In the genomic region with DNA sequence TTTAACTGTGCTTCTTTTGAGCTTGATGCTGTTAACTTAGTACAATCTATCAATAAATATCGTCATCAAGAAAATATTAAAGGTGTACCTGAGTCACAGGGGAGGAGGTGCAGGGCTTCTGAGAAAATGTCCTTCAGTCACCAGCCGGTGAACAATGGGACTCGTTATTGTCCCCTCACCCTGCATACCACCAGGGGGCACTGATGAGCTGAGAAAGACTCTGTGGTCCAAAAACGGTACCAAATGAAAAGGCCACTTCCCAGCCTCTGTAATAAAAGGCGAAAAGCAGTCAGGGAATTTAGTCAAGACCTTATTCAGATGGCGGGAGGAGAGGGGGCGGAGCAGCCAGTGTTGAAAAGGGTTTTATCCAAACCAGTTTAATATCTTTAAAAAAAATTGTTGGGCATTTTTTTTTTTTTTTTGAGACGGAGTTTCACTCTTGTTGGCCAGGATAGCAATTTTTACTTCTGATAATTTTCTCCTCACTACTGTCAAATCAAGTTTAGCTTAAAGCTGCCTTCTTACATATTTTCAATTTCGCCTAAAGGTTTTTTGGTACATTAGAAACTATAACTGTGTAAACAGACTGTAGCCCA, we compare ENCODE assay signal across 9 cellular contexts.
DNase-seq lines count a peak whose midpoint lies in the region; ATAC-seq, FAIRE-seq and TF ChIP-seq lines count a peak whose summit lies in the region.
"Had no signal": no experiment of that assay in that cellular context is flagged by ENCODE, and none has a peak within 500 bp of the region (broad histone marks: within the 10 kb centered on the region; RNA-seq: fewer than 3 reads in every experiment).

No MANE protein-coding gene starts in this region.

- H3K9me3 Mint-ChIP-seq in Caco-2 (ENCODE audit: unreplicated experiment) = no peaks in the 10 kb centered on the region

- ATAC-seq in GM18867 (IDR thresholded peaks at IDR 0.05; ENCODE audit: unreplicated experiment) (peak; percentile 84), GM19035 (IDR thresholded peaks at IDR 0.05; ENCODE audit: unreplicated experiment) (no peak)

- POLR2A ChIA-PET in Caco-2 (lab: Charles Lee) = no interaction called here

- H3K27me3 ChIP-seq in Caco-2 (replicated peaks; ENCODE audit: control insufficient read depth, insufficient read depth, low read length) = no peaks in the 10 kb centered on the region
- no peaks in the 10 kb centered on the region for H3K27me3 ChIP-seq in SU-DHL-6 (ENCODE audit: low read length)
- H3K27me3 ChIP-seq in neural cell (ENCODE audit: insufficient read depth, low read depth, low read length) = no peaks in the 10 kb centered on the region

- H3K9ac ChIP-seq in SU-DHL-6 (ENCODE audit: low read length) (no peak overlapping the region), neural cell (ENCODE audit: low read length) (no peak overlapping the region)

- no peaks in the 10 kb centered on the region for H3K4me1 ChIP-seq in Caco-2

- intact Hi-C loops in Caco-2 (cut with micrococcal nuclease; ENCODE audit: unreplicated experiment) = loop anchor here (1.0 kb wide), 1 partner anchor 551 kb away; no protein-coding TSS in a partner anchor

- no peaks in the 10 kb centered on the region for H3K9me2 ChIP-seq in SU-DHL-6 (replicated peaks; ENCODE audit: insufficient read depth, low read length)
- H3K9me2 ChIP-seq in neural cell (ENCODE audit: insufficient read depth, low read length) = no peaks in the 10 kb centered on the region

- TF ChIP-seq EP300 in neural cell (conservative IDR thresholded peaks at IDR 0.05; ENCODE audit: poor library complexity, severe bottlenecking) = no peak

- H3K4me3 Mint-ChIP-seq in Caco-2 (ENCODE audit: unreplicated experiment) = no peak overlapping the region

- H2AFZ ChIP-seq in SU-DHL-6 (ENCODE audit: low read depth, low read length, severe bottlenecking) = no peak overlapping the region
- H2AFZ ChIP-seq in neural cell (ENCODE audit: low read depth, low read length) = no peak overlapping the region

- peak; percentile 73 to 83 for TF ChIP-seq CTCF in Caco-2 (IDR thresholded peaks at IDR 0.05; ENCODE audit: insufficient read depth in 1 of 2, low read depth in 1 of 2, low read length in 1 of 2, severe bottlenecking in 1 of 2, unreplicated experiment in 1 of 2)
- peak; percentile 75 for TF ChIP-seq CTCF in SU-DHL-6 (IDR thresholded peaks at IDR 0.05; ENCODE audit: insufficient read depth, low read length, poor library complexity, severe bottlenecking)
- TF ChIP-seq CTCF in neural cell (IDR thresholded peaks at IDR 0.05; ENCODE audit: poor library complexity, severe bottlenecking) = peak; percentile 32

- TF ChIP-seq RAD21 in neural cell (conservative IDR thresholded peaks at IDR 0.05) = no peak

- DNase-seq in Caco-2 (peak; percentile 56 to 79), Kasumi-1 (lab: John Stamatoyannopoulos, UW) (peak; percentile 35 to 36), epidermal melanocyte (ENCODE audit: insufficient read length, low spot score) (peak; percentile 56), urothelium cell line (ENCODE audit: low spot score) (peak; percentile 87)

- H3K27ac ChIP-seq in SU-DHL-6 (ENCODE audit: low read depth, low read length) (no peak overlapping the region), neural cell (ENCODE audit: low read length) (no peak overlapping the region)

- H3K36me3 ChIP-seq in Caco-2 (ENCODE audit: control insufficient read depth, insufficient read depth, low read length) (no peaks in the 10 kb centered on the region), SU-DHL-6 (ENCODE audit: low read length) (no peaks in the 10 kb centered on the region), neural cell (ENCODE audit: insufficient read depth, low read length) (no peaks in the 10 kb centered on the region)

- no peaks in the 10 kb centered on the region for H3K79me2 ChIP-seq in SU-DHL-6 (ENCODE audit: insufficient read depth, low read length)
- H3K79me2 ChIP-seq in neural cell (replicated peaks; ENCODE audit: insufficient read depth, low read length) = no peaks in the 10 kb centered on the region

- CTCF ChIA-PET in Caco-2 (lab: Charles Lee) = interaction anchor here (0.6 kb wide), 1 partner anchor 18 kb away, joined by 5 read pairs; no protein-coding TSS in a partner anchor

- no peak overlapping the region for H3K27ac Mint-ChIP-seq in Caco-2 (ENCODE audit: unreplicated experiment)

- no peaks in the 10 kb centered on the region for H3K9me3 ChIP-seq in Caco-2
- no peaks in the 10 kb centered on the region for H3K9me3 ChIP-seq in SU-DHL-6 (ENCODE audit: insufficient read depth, low read length)
- peaks cover 3% of the 10 kb centered on the region for H3K9me3 ChIP-seq in neural cell (ENCODE audit: low read length)

- peaks cover 10% of the 10 kb centered on the region for H3K27me3 Mint-ChIP-seq in Caco-2 (ENCODE audit: insufficient read depth, unreplicated experiment)

- H3K36me3 Mint-ChIP-seq in Caco-2 (ENCODE audit: insufficient read depth, unreplicated experiment) = no peaks in the 10 kb centered on the region

- no peaks in the 10 kb centered on the region for H4K20me1 ChIP-seq in SU-DHL-6 (ENCODE audit: low read depth, low read length)
- H4K20me1 ChIP-seq in neural cell (ENCODE audit: insufficient read depth) = no peaks in the 10 kb centered on the region

- peak; percentile 52 for FAIRE-seq in urothelium cell line (lab: Jason Lieb, UNC)
- FAIRE-seq: TTC549 had no signal

- no peaks in the 10 kb centered on the region for H3K4me1 Mint-ChIP-seq in Caco-2 (ENCODE audit: low read depth, unreplicated experiment)

- no TSS peak for BruUV-seq in Caco-2 (replicated peaks; lab: Mats Ljungman, UMichigan)

- H3F3A ChIP-seq in SU-DHL-6 (ENCODE audit: insufficient read depth) = no peaks in the 10 kb centered on the region
- H3F3A ChIP-seq in neural cell (ENCODE audit: insufficient read depth, low read length, poor library complexity, severe bottlenecking) = no peaks in the 10 kb centered on the region

- H3K4me3 ChIP-seq in Caco-2 (ENCODE audit: low read depth, low read length) = no peak overlapping the region
- no peak overlapping the region for H3K4me3 ChIP-seq in SU-DHL-6 (ENCODE audit: insufficient read depth, low read length, poor library complexity, severe bottlenecking)
- no peak overlapping the region for H3K4me3 ChIP-seq in neural cell (ENCODE audit: low read length)

- H3K4me2 ChIP-seq in SU-DHL-6 (ENCODE audit: low read depth, low read length, poor library complexity, severe bottlenecking) (no peak overlapping the region), neural cell (ENCODE audit: low read length) (no peak overlapping the region)

TF ChIP-seq in neural cell, 6 proteins besides CTCF, POLR2A, EP300 and RAD21:
- no peak for TF ChIP-seq SMC3 (conservative IDR thresholded peaks at IDR 0.05; ENCODE audit: poor library complexity)

Comparison
In these comparisons a context has a peak if more than half of its experiments do, and no peak if none do; other contexts are left out.
1. DNase-seq: peak in every context shown above with its lines; median percentile 87 in urothelium cell line; 68 in Caco-2; 56 in epidermal melanocyte; 36 in Kasumi-1.